In the genomic region with DNA sequence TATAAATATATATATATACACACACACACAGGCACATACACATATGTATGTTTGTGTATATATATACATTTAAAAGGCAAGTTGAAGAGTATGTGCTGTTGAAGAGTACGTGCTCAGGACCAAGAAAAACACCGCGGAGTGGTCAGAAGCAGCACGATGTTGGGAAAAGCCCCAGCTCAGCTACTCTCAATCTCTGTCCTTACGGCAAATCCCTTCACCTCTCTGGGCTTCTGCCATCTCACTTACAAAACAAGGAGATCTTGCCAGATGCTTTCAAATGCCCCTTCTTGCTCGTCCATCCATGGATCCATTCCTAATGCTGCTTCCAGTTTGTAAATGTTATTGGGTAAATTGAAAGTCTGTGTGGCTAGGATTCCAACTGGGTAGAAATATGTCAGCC, we compare ENCODE assay signal across 19 cellular contexts.
DNase-seq lines count a peak whose midpoint lies in the region; TF ChIP-seq lines count a peak whose summit lies in the region.
"Had no signal": no experiment of that assay in that cellular context is flagged by ENCODE, and none has a peak within 500 bp of the region (broad histone marks: within the 10 kb centered on the region; RNA-seq: fewer than 3 reads in every experiment).

No MANE protein-coding gene starts in this region.

- no peak overlapping the region for H3K23ac ChIP-seq in mesenchymal stem cell (ENCODE audit: low read length in 2 of 2)
- no peak overlapping the region for H3K23ac ChIP-seq in mesendoderm (ENCODE audit: low read length)

- no peak overlapping the region for H4K91ac ChIP-seq in mesenchymal stem cell (ENCODE audit: low read length)

- H3K79me1 ChIP-seq in mesenchymal stem cell (replicated peaks; ENCODE audit: low read length, poor library complexity, severe bottlenecking): no peaks in the 10 kb centered on the region
- H3K79me1 ChIP-seq in mesendoderm (ENCODE audit: low read length): no peaks in the 10 kb centered on the region

- H3K27ac ChIP-seq in VCaP (peak overlapping the region; percentile 56), mesenchymal stem cell (ENCODE audit: low read length, poor library complexity, severe bottlenecking) (no peak overlapping the region), mesendoderm (ENCODE audit: low read depth, low read length) (no peak overlapping the region)
- H3K27ac ChIP-seq: 22Rv1; A549; BLaER1 treated with 17β-estradiol and CSF1 and Interleukin-3, amounts not matched to agents 10 nM and 100 nM; C4-2B had no signal

- H4K5ac ChIP-seq in mesendoderm (ENCODE audit: low read length): no peak overlapping the region

- no peak overlapping the region for H2BK5ac ChIP-seq in mesenchymal stem cell (ENCODE audit: low read depth, low read length, poor library complexity, severe bottlenecking)
- no peak overlapping the region for H2BK5ac ChIP-seq in mesendoderm (ENCODE audit: low read length)

- no peaks in the 10 kb centered on the region for H3K9me3 ChIP-seq in mesenchymal stem cell (ENCODE audit: control insufficient read depth, low read length)
- H3K9me3 ChIP-seq: A549; BLaER1 treated with 17β-estradiol and CSF1 and Interleukin-3, amounts not matched to agents 10 nM and 100 nM; Caco-2 had no signal

- POLR2A ChIA-PET in activated CD4-positive, alpha-beta memory T cell treated with anti-CD3 and anti-CD28 coated beads, Interleukin-2, amount 10 ng/mL, durations not matched to agents 7 days and 5 days (lab: Charles Lee): no interaction called here

- H3K27me3 ChIP-seq in mesenchymal stem cell (ENCODE audit: control insufficient read depth in 1 of 2, insufficient read depth in 1 of 2, low read length in 2 of 2) (no peaks in the 10 kb centered on the region), mesendoderm (ENCODE audit: insufficient read depth, low read length, poor library complexity) (no peaks in the 10 kb centered on the region)
- H3K27me3 ChIP-seq: BLaER1 treated with 17β-estradiol and CSF1 and Interleukin-3, amounts not matched to agents 10 nM and 100 nM had no signal

- no peak overlapping the region for H3K56ac ChIP-seq in mesendoderm (ENCODE audit: low read length)

- 87% methylated on average over 6 of the region's 6 CpGs for WGBS in mesenchymal stem cell
- WGBS in mesendoderm (ENCODE audit: extremely low coverage, insufficient coverage, low lambda C conversion rate): no CpG with 5 or more reads among the region's 6 CpGs

- H2AFZ ChIP-seq in mesenchymal stem cell (ENCODE audit: low read depth, low read length): no peak overlapping the region

- H3K4me3 ChIP-seq in mesenchymal stem cell (ENCODE audit: insufficient read depth in 1 of 2, low read depth in 1 of 2, low read length in 2 of 2) (no peak overlapping the region), mesendoderm (ENCODE audit: low read length) (no peak overlapping the region)
- H3K4me3 ChIP-seq: A549; BLaER1 treated with 17β-estradiol and CSF1 and Interleukin-3, amounts not matched to agents 10 nM and 100 nM had no signal

- H2BK12ac ChIP-seq in mesenchymal stem cell (ENCODE audit: low read length in 2 of 2): no peak overlapping the region

- no peak overlapping the region for H3K18ac ChIP-seq in mesenchymal stem cell (ENCODE audit: low read depth in 1 of 2, low read length in 2 of 2)
- H3K18ac ChIP-seq in mesendoderm (ENCODE audit: low read length): no peak overlapping the region

- H3K14ac ChIP-seq in mesenchymal stem cell (ENCODE audit: low read length in 2 of 2): no peak overlapping the region

- no peaks in the 10 kb centered on the region for H3K4me1 ChIP-seq in mesenchymal stem cell (ENCODE audit: control insufficient read depth, insufficient read depth, low read depth, low read length)
- peaks cover 2% of the 10 kb centered on the region for H3K4me1 ChIP-seq in mesendoderm (ENCODE audit: control insufficient read depth, low read depth, low read length)
- H3K4me1 ChIP-seq: A549; BLaER1 treated with 17β-estradiol and CSF1 and Interleukin-3, amounts not matched to agents 10 nM and 100 nM; Caco-2 had no signal

- CTCF ChIA-PET in activated CD4-positive, alpha-beta memory T cell treated with anti-CD3 and anti-CD28 coated beads, Interleukin-2, amount 10 ng/mL, durations not matched to agents 7 days and 5 days (lab: Charles Lee): no interaction called here

- H4K8ac ChIP-seq in mesenchymal stem cell (ENCODE audit: low read length) (no peak overlapping the region), mesendoderm (ENCODE audit: low read depth, low read length) (no peak overlapping the region)

- no peak overlapping the region for H2AK5ac ChIP-seq in mesenchymal stem cell (ENCODE audit: low read length, severe bottlenecking)
- no peak overlapping the region for H2AK5ac ChIP-seq in mesendoderm (ENCODE audit: low read length)

- no peaks in the 10 kb centered on the region for H3K79me2 ChIP-seq in mesendoderm (ENCODE audit: control insufficient read depth, insufficient read depth, low read length)

- H3K9me3 Mint-ChIP-seq in activated CD4-positive, alpha-beta memory T cell treated with anti-CD3 and anti-CD28 coated beads, Interleukin-2, amount 10 ng/mL, durations not matched to agents 7 days and 5 days: no peaks in the 10 kb centered on the region
- H3K9me3 Mint-ChIP-seq: CD4-positive, alpha-beta T cell; CD8-positive, alpha-beta T cell had no signal

- H3K4me2 ChIP-seq in mesenchymal stem cell (ENCODE audit: low read length, poor library complexity, severe bottlenecking) (peak overlapping the region; percentile 28), mesendoderm (ENCODE audit: low read length) (no peak overlapping the region)
- H3K4me2 ChIP-seq: A549; BLaER1 treated with 17β-estradiol and CSF1 and Interleukin-3, amounts not matched to agents 10 nM and 100 nM had no signal

- H3K4ac ChIP-seq in mesenchymal stem cell (ENCODE audit: low read depth in 1 of 2, low read length in 2 of 2) (no peak overlapping the region), mesendoderm (ENCODE audit: low read depth, low read length) (no peak overlapping the region)

- H3K4me1 Mint-ChIP-seq in activated CD4-positive, alpha-beta memory T cell treated with anti-CD3 and anti-CD28 coated beads, Interleukin-2, amount 10 ng/mL, durations not matched to agents 7 days and 5 days: no peaks in the 10 kb centered on the region

- no peak for TF ChIP-seq CTCF in VCaP (conservative IDR thresholded peaks at IDR 0.05)

- DNase-seq in NCI-H82 (lab: John Stamatoyannopoulos, UW) (peak; percentile 43), NCI-H82 treated with DMSO at 0.1 percent for 48 hours (lab: John Stamatoyannopoulos, UW; ENCODE audit: unreplicated experiment) (no peak), mesenchymal stem cell (no peak), mesendoderm (no peak)
- no peak for DNase-seq in activated CD4-positive, alpha-beta memory T cell treated with anti-CD3 and anti-CD28 coated beads, Interleukin-2, amount 10 ng/mL, durations not matched to agents 7 days and 5 days
- DNase-seq in stimulated activated naive CD4-positive, alpha-beta T cell (lab: John Stamatoyannopoulos, UW): no peak
- DNase-seq: AML-193; Caco-2; Calu3; CD4-positive, alpha-beta T cell; CD8-positive, alpha-beta T cell; DMS79 treated with DMSO at 0.1 percent for 48 hours; GDM1 had no signal

- H2BK120ac ChIP-seq in mesenchymal stem cell (ENCODE audit: low read depth, low read length) (no peak overlapping the region), mesendoderm (ENCODE audit: low read depth, low read length) (no peak overlapping the region)

- H3K36me3 ChIP-seq in mesenchymal stem cell (ENCODE audit: control insufficient read depth in 1 of 2, insufficient read depth in 2 of 2, low read depth in 1 of 2, low read length in 2 of 2): no peaks in the 10 kb centered on the region
- no peaks in the 10 kb centered on the region for H3K36me3 ChIP-seq in mesendoderm (ENCODE audit: control insufficient read depth, insufficient read depth, low read length)
- H3K36me3 ChIP-seq: BLaER1 treated with 17β-estradiol and CSF1 and Interleukin-3, amounts not matched to agents 10 nM and 100 nM had no signal

- no peak overlapping the region for H3K27ac Mint-ChIP-seq in activated CD4-positive, alpha-beta memory T cell treated with anti-CD3 and anti-CD28 coated beads, Interleukin-2, amount 10 ng/mL, durations not matched to agents 7 days and 5 days
- H3K27ac Mint-ChIP-seq: B cell; CD4-positive, alpha-beta T cell; CD8-positive, alpha-beta T cell had no signal

- no peak overlapping the region for H2BK15ac ChIP-seq in mesenchymal stem cell (ENCODE audit: low read depth, poor library complexity, severe bottlenecking)
- H2BK15ac ChIP-seq in mesendoderm (replicated peaks; ENCODE audit: low read depth): no peak overlapping the region

- H3K27me3 Mint-ChIP-seq in activated CD4-positive, alpha-beta memory T cell treated with anti-CD3 and anti-CD28 coated beads, Interleukin-2, amount 10 ng/mL, durations not matched to agents 7 days and 5 days: no peaks in the 10 kb centered on the region
- H3K27me3 Mint-ChIP-seq: B cell; CD4-positive, alpha-beta T cell had no signal

- no peak overlapping the region for H3K4me3 Mint-ChIP-seq in activated CD4-positive, alpha-beta memory T cell treated with anti-CD3 and anti-CD28 coated beads, Interleukin-2, amount 10 ng/mL, durations not matched to agents 7 days and 5 days
- H3K4me3 Mint-ChIP-seq: B cell; CD4-positive, alpha-beta T cell; CD8-positive, alpha-beta T cell had no signal

- no peaks in the 10 kb centered on the region for H3K36me3 Mint-ChIP-seq in activated CD4-positive, alpha-beta memory T cell treated with anti-CD3 and anti-CD28 coated beads, Interleukin-2, amount 10 ng/mL, durations not matched to agents 7 days and 5 days (ENCODE audit: low read depth)
- H3K36me3 Mint-ChIP-seq: CD8-positive, alpha-beta T cell had no signal

- H3K9ac ChIP-seq in mesenchymal stem cell (ENCODE audit: low read length) (no peak overlapping the region), mesendoderm (ENCODE audit: low read length) (no peak overlapping the region)
- H3K9ac ChIP-seq: BLaER1 treated with 17β-estradiol and CSF1 and Interleukin-3, amounts not matched to agents 10 nM and 100 nM had no signal
